In the genomic region with DNA sequence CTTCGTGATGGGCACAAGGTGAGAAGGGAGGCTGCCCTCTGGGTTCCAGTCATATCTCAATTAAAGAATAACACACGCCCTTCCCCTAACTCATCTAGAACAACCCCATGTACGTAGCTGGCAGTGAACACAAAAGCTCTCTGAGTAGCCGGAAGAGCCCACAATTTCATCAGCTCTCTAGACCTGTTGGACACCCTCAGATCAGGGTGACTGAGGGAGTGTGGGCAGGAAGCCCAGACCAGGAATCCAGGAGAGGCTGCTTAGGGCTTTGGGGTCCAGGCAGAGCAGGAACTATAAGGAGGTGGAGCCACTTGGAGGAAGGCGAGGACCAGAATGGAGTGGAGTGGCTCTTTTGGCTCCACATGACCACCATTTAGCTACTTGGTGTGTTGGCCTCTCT, we compare ENCODE assay signal across 2 cellular contexts.
TF ChIP-seq lines count a peak whose summit lies in the region.

No MANE protein-coding gene starts in this region.

TF ChIP-seq in HEK293, 187 proteins besides CTCF, POLR2A, EP300 and RAD21 (continued from another document):
- TF ChIP-seq, protein P1, sequence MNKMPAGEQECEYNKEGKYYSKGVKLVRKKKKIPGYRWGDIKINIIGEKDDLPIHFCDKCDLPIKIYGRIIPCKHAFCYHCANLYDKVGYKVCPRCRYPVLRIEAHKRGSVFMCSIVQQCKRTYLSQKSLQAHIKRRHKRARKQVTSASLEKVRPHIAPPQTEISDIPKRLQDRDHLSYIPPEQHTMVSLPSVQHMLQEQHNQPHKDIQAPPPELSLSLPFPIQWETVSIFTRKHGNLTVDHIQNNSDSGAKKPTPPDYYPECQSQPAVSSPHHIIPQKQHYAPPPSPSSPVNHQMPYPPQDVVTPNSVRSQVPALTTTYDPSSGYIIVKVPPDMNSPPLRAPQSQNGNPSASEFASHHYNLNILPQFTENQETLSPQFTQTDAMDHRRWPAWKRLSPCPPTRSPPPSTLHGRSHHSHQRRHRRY (tag by site-specific recombination; IDR thresholded peaks at IDR 0.05) = no peak

TF ChIP-seq in WTC11, 78 proteins besides CTCF, POLR2A, EP300 and RAD21 (continued from another document):
- TF ChIP-seq, protein P2, sequence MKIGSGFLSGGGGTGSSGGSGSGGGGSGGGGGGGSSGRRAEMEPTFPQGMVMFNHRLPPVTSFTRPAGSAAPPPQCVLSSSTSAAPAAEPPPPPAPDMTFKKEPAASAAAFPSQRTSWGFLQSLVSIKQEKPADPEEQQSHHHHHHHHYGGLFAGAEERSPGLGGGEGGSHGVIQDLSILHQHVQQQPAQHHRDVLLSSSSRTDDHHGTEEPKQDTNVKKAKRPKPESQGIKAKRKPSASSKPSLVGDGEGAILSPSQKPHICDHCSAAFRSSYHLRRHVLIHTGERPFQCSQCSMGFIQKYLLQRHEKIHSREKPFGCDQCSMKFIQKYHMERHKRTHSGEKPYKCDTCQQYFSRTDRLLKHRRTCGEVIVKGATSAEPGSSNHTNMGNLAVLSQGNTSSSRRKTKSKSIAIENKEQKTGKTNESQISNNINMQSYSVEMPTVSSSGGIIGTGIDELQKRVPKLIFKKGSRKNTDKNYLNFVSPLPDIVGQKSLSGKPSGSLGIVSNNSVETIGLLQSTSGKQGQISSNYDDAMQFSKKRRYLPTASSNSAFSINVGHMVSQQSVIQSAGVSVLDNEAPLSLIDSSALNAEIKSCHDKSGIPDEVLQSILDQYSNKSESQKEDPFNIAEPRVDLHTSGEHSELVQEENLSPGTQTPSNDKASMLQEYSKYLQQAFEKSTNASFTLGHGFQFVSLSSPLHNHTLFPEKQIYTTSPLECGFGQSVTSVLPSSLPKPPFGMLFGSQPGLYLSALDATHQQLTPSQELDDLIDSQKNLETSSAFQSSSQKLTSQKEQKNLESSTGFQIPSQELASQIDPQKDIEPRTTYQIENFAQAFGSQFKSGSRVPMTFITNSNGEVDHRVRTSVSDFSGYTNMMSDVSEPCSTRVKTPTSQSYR (CRISPR knock-in tag; IDR thresholded peaks at IDR 0.05) = no peak
- TF ChIP-seq ZNF121 (CRISPR knock-in tag; IDR thresholded peaks at IDR 0.05) (no peak), TEAD4 (CRISPR knock-in tag; IDR thresholded peaks at IDR 0.05) (no peak), SOX15 (CRISPR knock-in tag; IDR thresholded peaks at IDR 0.05) (no peak), GABPB1 (CRISPR knock-in tag; IDR thresholded peaks at IDR 0.05) (no peak), CREM (CRISPR knock-in tag; IDR thresholded peaks at IDR 0.05) (no peak), TEAD1 (CRISPR knock-in tag; IDR thresholded peaks at IDR 0.05) (no peak), ZNF219 (CRISPR knock-in tag; IDR thresholded peaks at IDR 0.05; ENCODE audit: borderline replicate concordance) (no peak)
- TF ChIP-seq, protein P3, sequence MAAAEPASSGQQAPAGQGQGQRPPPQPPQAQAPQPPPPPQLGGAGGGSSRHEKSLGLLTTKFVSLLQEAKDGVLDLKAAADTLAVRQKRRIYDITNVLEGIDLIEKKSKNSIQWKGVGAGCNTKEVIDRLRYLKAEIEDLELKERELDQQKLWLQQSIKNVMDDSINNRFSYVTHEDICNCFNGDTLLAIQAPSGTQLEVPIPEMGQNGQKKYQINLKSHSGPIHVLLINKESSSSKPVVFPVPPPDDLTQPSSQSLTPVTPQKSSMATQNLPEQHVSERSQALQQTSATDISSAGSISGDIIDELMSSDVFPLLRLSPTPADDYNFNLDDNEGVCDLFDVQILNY (CRISPR knock-in tag; IDR thresholded peaks at IDR 0.05) = no peak
- TF ChIP-seq, protein P4, sequence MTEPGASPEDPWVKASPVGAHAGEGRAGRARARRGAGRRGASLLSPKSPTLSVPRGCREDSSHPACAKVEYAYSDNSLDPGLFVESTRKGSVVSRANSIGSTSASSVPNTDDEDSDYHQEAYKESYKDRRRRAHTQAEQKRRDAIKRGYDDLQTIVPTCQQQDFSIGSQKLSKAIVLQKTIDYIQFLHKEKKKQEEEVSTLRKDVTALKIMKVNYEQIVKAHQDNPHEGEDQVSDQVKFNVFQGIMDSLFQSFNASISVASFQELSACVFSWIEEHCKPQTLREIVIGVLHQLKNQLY (CRISPR knock-in tag; IDR thresholded peaks at IDR 0.05) = no peak
- TF ChIP-seq, protein P5, sequence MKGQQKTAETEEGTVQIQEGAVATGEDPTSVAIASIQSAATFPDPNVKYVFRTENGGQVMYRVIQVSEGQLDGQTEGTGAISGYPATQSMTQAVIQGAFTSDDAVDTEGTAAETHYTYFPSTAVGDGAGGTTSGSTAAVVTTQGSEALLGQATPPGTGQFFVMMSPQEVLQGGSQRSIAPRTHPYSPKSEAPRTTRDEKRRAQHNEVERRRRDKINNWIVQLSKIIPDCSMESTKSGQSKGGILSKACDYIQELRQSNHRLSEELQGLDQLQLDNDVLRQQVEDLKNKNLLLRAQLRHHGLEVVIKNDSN (CRISPR knock-in tag; IDR thresholded peaks at IDR 0.05) = no peak
